In the genomic region with DNA sequence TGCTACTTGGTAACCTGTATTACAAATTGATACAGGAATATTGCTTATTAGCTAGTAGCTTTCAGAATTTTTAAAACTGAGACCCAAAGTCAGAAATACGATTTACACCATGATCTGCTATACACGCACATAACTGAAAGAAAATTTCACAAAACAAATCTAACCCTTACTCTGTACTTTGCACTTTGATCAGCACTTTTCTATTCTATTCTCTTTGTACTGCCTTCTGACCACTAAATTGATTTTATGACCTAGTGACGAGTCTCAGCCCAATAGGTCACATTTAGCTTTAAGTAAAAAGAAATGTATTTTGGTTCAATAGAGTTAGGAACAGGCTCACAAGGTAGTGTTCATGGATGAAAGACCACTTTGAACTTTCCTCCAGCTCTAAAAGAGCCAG, we compare ENCODE assay signal across 30 cellular contexts.
"Had no signal": no experiment of that assay in that cellular context is flagged by ENCODE, and none has a peak within 500 bp of the region (broad histone marks: within the 10 kb centered on the region; RNA-seq: fewer than 3 reads in every experiment).

No MANE protein-coding gene starts in this region.

- H3K4me3 ChIP-seq: ascending aorta, cardiac muscle cell had no signal

- H3K36me3 ChIP-seq: ascending aorta, cardiac muscle cell had no signal

- DNase-seq: activated B cell treated with CpG ODN at 0.5 μM for 24 hours; activated CD4-positive, alpha-beta memory T cell treated with anti-CD3 and anti-CD28 coated beads, Interleukin-2, amount 10 ng/mL, durations not matched to agents 7 days and 5 days; activated CD4-positive, alpha-beta T cell treated with anti-CD3 and anti-CD28 coated beads for 4 hours; activated CD4-positive, alpha-beta T cell treated with anti-CD3 and anti-CD28 coated beads, Interleukin-2, amount 50 U/mL, for 1 hour; activated CD4-positive, alpha-beta T cell treated with anti-CD3 and anti-CD28 coated beads, Interleukin-2, amount 50 U/mL, for 4 hours; activated CD4-positive, CD25-positive, alpha-beta regulatory T cell treated with anti-CD3 and anti-CD28 coated beads, Interleukin-2, amount 50 U/mL, for 72 hours; activated CD8-positive, alpha-beta memory T cell treated with anti-CD3 and anti-CD28 coated beads for 24 hours; activated CD8-positive, alpha-beta memory T cell treated with anti-CD3 and anti-CD28 coated beads, Interleukin-2, amount 10 ng/mL, durations not matched to agents 7 days and 5 days; activated CD8-positive, alpha-beta memory T cell treated with anti-CD3 and anti-CD28 coated beads, Interleukin-2, amount 50 U/mL, for 48 hours; activated CD8-positive, alpha-beta T cell treated with anti-CD3 and anti-CD28 coated beads, Interleukin-2, amount 10 ng/mL, durations not matched to agents 7 days and 5 days; activated effector memory CD4-positive, alpha-beta T cell treated with Interleukin-2 at 50 U/mL for 16 hours; activated gamma-delta T cell; activated naive CD4-positive, alpha-beta T cell treated with anti-CD3 and anti-CD28 coated beads, Interleukin-2, amount 10 ng/mL, durations not matched to agents 7 days and 5 days; activated naive CD4-positive, alpha-beta T cell treated with Interleukin-2 at 50 U/mL for 16 hours; activated naive CD8-positive, alpha-beta T cell treated with anti-CD3 and anti-CD28 coated beads, Interleukin-2, amount 10 ng/mL, durations not matched to agents 7 days and 5 days; activated naive CD8-positive, alpha-beta T cell treated with anti-CD3 and anti-CD28 coated beads, Interleukin-2, amount 50 U/mL, for 24 hours; activated T-cell treated with anti-CD3 and anti-CD28 coated beads, Interleukin-2, amount 50 U/mL, for 24 hours; activated T-cell treated with anti-CD3 and anti-CD28 coated beads, Interleukin-2, amount 50 U/mL, for 48 hours; amygdala; anterior cingulate cortex; caudate nucleus; cerebellar nuclear complex; T-helper 1 cell; T-helper 2 cell; T-helper 9 cell had no signal

- H3K9me3 ChIP-seq: ascending aorta had no signal

- FAIRE-seq: bronchial epithelial cell, TTC549 had no signal

- ATAC-seq: activated CD8-positive, alpha-beta memory T cell treated with anti-CD3 and anti-CD28 coated beads, Interleukin-2, amount 10 ng/mL, durations not matched to agents 7 days and 5 days; activated CD8-positive, alpha-beta T cell treated with anti-CD3 and anti-CD28 coated beads, Interleukin-2, amount 10 ng/mL, durations not matched to agents 7 days and 5 days; activated naive CD8-positive, alpha-beta T cell treated with anti-CD3 and anti-CD28 coated beads, Interleukin-2, amount 50 U/mL, for 24 hours had no signal

- H3K27ac ChIP-seq: ascending aorta, cardiac muscle cell, VCaP had no signal

- H3K27me3 ChIP-seq: ascending aorta, cardiac muscle cell had no signal
